In genomic region chr2:66364495-66364992, GRCh38 we compare ENCODE assay signal across 13 cellular contexts.
DNase-seq lines count a peak whose midpoint lies in the region; ATAC-seq, FAIRE-seq and TF ChIP-seq lines count a peak whose summit lies in the region.
"Had no signal": no experiment of that assay in that cellular context is flagged by ENCODE, and none has a peak within 500 bp of the region (broad histone marks: within the 10 kb centered on the region; RNA-seq: fewer than 3 reads in every experiment).

No MANE protein-coding gene starts in this region.

- DNase-seq in EH (ENCODE audit: low read depth), result peak; percentile 76
- DNase-seq in RCC 7860 (ENCODE audit: low spot score), result peak; percentile 20
- DNase-seq in fibroblast of pulmonary artery (ENCODE audit: low read depth), result peak; percentile 88
- no peak for DNase-seq in pancreas
- DNase-seq in activated CD4-positive, alpha-beta T cell treated with anti-CD3 and anti-CD28 coated beads for 4 hours, result no peak
- no peak for DNase-seq in occipital lobe (lab: John Stamatoyannopoulos, UW)
- no peak for DNase-seq in chondrocyte (ENCODE audit: low spot score)
- DNase-seq in NOMO-1 treated with DMSO at 0.1 percent for 48 hours (lab: John Stamatoyannopoulos, UW; ENCODE audit: unreplicated experiment), result no peak
- DNase-seq: activated B cell treated with CpG ODN at 0.5 μM for 24 hours; activated gamma-delta T cell treated with Interleukin-2 at 50 U/mL for 16 hours; effector CD8-positive, alpha-beta T cell; NCI-H1092; psoas muscle had no signal

- H3K36me3 Mint-ChIP-seq in chondrocyte (ENCODE audit: low read depth), result no peaks in the 10 kb centered on the region

- no peaks in the 10 kb centered on the region for H3K36me3 ChIP-seq in pancreas

- no peaks in the 10 kb centered on the region for H3K27me3 ChIP-seq in pancreas

- H3K4me3 ChIP-seq in fibroblast of pulmonary artery (replicated peaks; ENCODE audit: low read depth, low read length) (no peak overlapping the region), pancreas (no peak overlapping the region)
- H3K4me3 ChIP-seq: psoas muscle had no signal

- peaks cover 0 to 5% (median 0%) of the 10 kb centered on the region in 3 donors for H3K4me1 ChIP-seq in pancreas

- no peaks in the 10 kb centered on the region for H3K27me3 Mint-ChIP-seq in chondrocyte (ENCODE audit: low read depth)
- H3K27me3 Mint-ChIP-seq: activated B cell treated with CpG ODN at 0.5 μM for 24 hours had no signal

- H3K9me3 Mint-ChIP-seq in chondrocyte (ENCODE audit: low read depth), result no peaks in the 10 kb centered on the region
- H3K9me3 Mint-ChIP-seq: activated B cell treated with CpG ODN at 0.5 μM for 24 hours had no signal

- H3K9me3 ChIP-seq in pancreas, result no peaks in the 10 kb centered on the region
- H3K9me3 ChIP-seq: psoas muscle had no signal

- peak in 3 of 4 donors; percentile 40 to 52 (median 51) for ATAC-seq in pancreas

- no peak overlapping the region for H3K27ac Mint-ChIP-seq in chondrocyte (ENCODE audit: unreplicated experiment)
- H3K27ac Mint-ChIP-seq: activated B cell treated with CpG ODN at 0.5 μM for 24 hours had no signal

- FAIRE-seq in RCC 7860 (lab: Jason Lieb, UNC) (peak; percentile 66), pancreas (lab: Jason Lieb, UNC) (peak; percentile 51)

- TF ChIP-seq CTCF in fibroblast of pulmonary artery (IDR thresholded peaks at IDR 0.05; ENCODE audit: low read length, missing control alignments) (no peak), pancreas (IDR thresholded peaks at IDR 0.05) (no peak), chondrocyte (IDR thresholded peaks at IDR 0.05) (no peak)

- H3K27ac ChIP-seq in pancreas, result no peak overlapping the region
- H3K27ac ChIP-seq: psoas muscle had no signal

- WGBS in pancreas, 2 donors, result 48 to 57% methylated on average over 6 of the region's 6 CpGs

- intact Hi-C loops in pancreas (cut with DNase I), result no loop called here

- peaks cover 8% of the 10 kb centered on the region for H3K4me1 Mint-ChIP-seq in chondrocyte (ENCODE audit: low read depth)
- H3K4me1 Mint-ChIP-seq: activated B cell treated with CpG ODN at 0.5 μM for 24 hours had no signal

- H3K4me3 Mint-ChIP-seq in chondrocyte (ENCODE audit: unreplicated experiment), result no peak overlapping the region
- H3K4me3 Mint-ChIP-seq: activated B cell treated with CpG ODN at 0.5 μM for 24 hours had no signal

Comparison
In these comparisons a context has a peak if more than half of its experiments do, and no peak if none do; other contexts are left out.
1. DNase-seq: peak in EH (single experiment), RCC 7860 (single experiment) and fibroblast of pulmonary artery (single experiment); none in pancreas (0 of 6), activated CD4-positive, alpha-beta T cell treated with anti-CD3 and anti-CD28 coated beads for 4 hours (0 of 2), occipital lobe (single experiment), chondrocyte (single experiment) and NOMO-1 treated with DMSO at 0.1 percent for 48 hours (single experiment).